19 cellular contexts compared by ENCODE assay signal in the genomic region with DNA sequence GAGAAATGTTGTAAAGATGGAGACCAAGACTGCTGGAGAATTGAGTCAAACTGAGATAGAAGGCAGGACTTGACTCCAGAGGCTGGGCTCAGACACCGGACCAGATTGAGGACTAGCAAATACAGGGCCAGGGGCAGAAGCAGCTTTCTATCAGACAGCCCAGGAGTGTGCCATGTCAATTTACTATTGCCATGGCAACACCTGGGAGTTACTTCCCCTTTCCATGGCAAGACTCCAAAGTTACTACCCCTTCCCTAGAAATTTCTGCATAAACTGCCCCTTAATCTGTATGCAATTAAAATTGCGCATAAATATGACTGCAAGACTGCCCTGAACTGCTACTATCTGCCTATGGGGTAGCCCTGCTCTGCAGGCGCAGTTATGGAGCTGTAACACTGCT.
"Had no signal": no experiment of that assay in that cellular context is flagged by ENCODE, and none has a peak within 500 bp of the region (broad histone marks: within the 10 kb centered on the region; RNA-seq: fewer than 3 reads in every experiment).

No MANE protein-coding gene starts in this region.

- ATAC-seq: pancreas; stimulated activated effector memory CD8-positive, alpha-beta T cell treated with anti-CD3 and anti-CD28 coated beads, Interleukin-12 subunit alpha, Interleukin-12 subunit beta, amount 100 ng/mL, for 72 hours had no signal

- H3K9me3 ChIP-seq: esophagus muscularis mucosa, pancreas, thyroid gland, uterus had no signal

- H3K4me1 ChIP-seq: esophagus muscularis mucosa, neural progenitor cell, pancreas, thyroid gland, uterus had no signal

- H3K27ac Mint-ChIP-seq: activated naive CD8-positive, alpha-beta T cell treated with anti-CD3 and anti-CD28 coated beads, Interleukin-2, amount 10 ng/mL, durations not matched to agents 7 days and 5 days; naive B cell; neural progenitor cell; stimulated activated effector memory CD8-positive, alpha-beta T cell treated with anti-CD3 and anti-CD28 coated beads, Interleukin-12 subunit alpha, Interleukin-12 subunit beta, amount 100 ng/mL, for 72 hours had no signal

- H2AFZ ChIP-seq: hepatocyte, neural progenitor cell had no signal

- H3K4me1 Mint-ChIP-seq: activated naive CD8-positive, alpha-beta T cell treated with anti-CD3 and anti-CD28 coated beads, Interleukin-2, amount 10 ng/mL, durations not matched to agents 7 days and 5 days; central memory CD8-positive, alpha-beta T cell; stimulated activated effector memory CD8-positive, alpha-beta T cell treated with anti-CD3 and anti-CD28 coated beads, Interleukin-12 subunit alpha, Interleukin-12 subunit beta, amount 100 ng/mL, for 72 hours had no signal

- H3K36me3 ChIP-seq: brain microvascular endothelial cell, esophagus muscularis mucosa, neural progenitor cell, pancreas, thyroid gland, uterus had no signal

- H3K27ac ChIP-seq: brain microvascular endothelial cell, coronary artery, esophagus muscularis mucosa, hepatocyte, neural progenitor cell, pancreas, thyroid gland, uterus had no signal

- H3K36me3 Mint-ChIP-seq: activated naive CD8-positive, alpha-beta T cell treated with anti-CD3 and anti-CD28 coated beads, Interleukin-2, amount 10 ng/mL, durations not matched to agents 7 days and 5 days; neural progenitor cell; stimulated activated effector memory CD8-positive, alpha-beta T cell treated with anti-CD3 and anti-CD28 coated beads, Interleukin-12 subunit alpha, Interleukin-12 subunit beta, amount 100 ng/mL, for 72 hours had no signal

- H3K4me3 ChIP-seq: coronary artery, esophagus muscularis mucosa, hepatocyte, lung, neural progenitor cell, pancreas, thyroid gland, uterus had no signal

- H3K9ac ChIP-seq: neural progenitor cell had no signal

- H3K4me3 Mint-ChIP-seq: activated naive CD8-positive, alpha-beta T cell treated with anti-CD3 and anti-CD28 coated beads, Interleukin-2, amount 10 ng/mL, durations not matched to agents 7 days and 5 days; central memory CD8-positive, alpha-beta T cell; naive B cell; neural progenitor cell; stimulated activated effector memory CD8-positive, alpha-beta T cell treated with anti-CD3 and anti-CD28 coated beads, Interleukin-12 subunit alpha, Interleukin-12 subunit beta, amount 100 ng/mL, for 72 hours had no signal

- H3K79me2 ChIP-seq: hepatocyte had no signal

- H3K9me3 Mint-ChIP-seq: activated naive CD8-positive, alpha-beta T cell treated with anti-CD3 and anti-CD28 coated beads, Interleukin-2, amount 10 ng/mL, durations not matched to agents 7 days and 5 days; central memory CD8-positive, alpha-beta T cell; naive B cell; neural progenitor cell; stimulated activated effector memory CD8-positive, alpha-beta T cell treated with anti-CD3 and anti-CD28 coated beads, Interleukin-12 subunit alpha, Interleukin-12 subunit beta, amount 100 ng/mL, for 72 hours had no signal

- H3K27me3 ChIP-seq: brain microvascular endothelial cell, esophagus muscularis mucosa, hepatocyte, neural progenitor cell, pancreas, thyroid gland, uterus had no signal

- H3K4me2 ChIP-seq: hepatocyte, neural progenitor cell had no signal

- DNase-seq: activated CD4-positive, alpha-beta T cell treated with anti-CD3 and anti-CD28 coated beads, Interleukin-2, amount 50 U/mL, for 1 hour; activated CD4-positive, CD25-positive, alpha-beta regulatory T cell; activated naive CD4-positive, alpha-beta T cell; activated naive CD8-positive, alpha-beta T cell treated with anti-CD3 and anti-CD28 coated beads, Interleukin-2, amount 10 ng/mL, durations not matched to agents 7 days and 5 days; effector CD4-positive, alpha-beta T cell; islet precursor cell; naive B cell; pancreas; stimulated activated CD4-positive, alpha-beta T cell treated with anti-CD3 and anti-CD28 coated beads, Interleukin-12 subunit alpha, Interleukin-12 subunit beta, amount 100 ng/mL, for 4 hours; thyroid gland; uterus had no signal
